In the genomic region with DNA sequence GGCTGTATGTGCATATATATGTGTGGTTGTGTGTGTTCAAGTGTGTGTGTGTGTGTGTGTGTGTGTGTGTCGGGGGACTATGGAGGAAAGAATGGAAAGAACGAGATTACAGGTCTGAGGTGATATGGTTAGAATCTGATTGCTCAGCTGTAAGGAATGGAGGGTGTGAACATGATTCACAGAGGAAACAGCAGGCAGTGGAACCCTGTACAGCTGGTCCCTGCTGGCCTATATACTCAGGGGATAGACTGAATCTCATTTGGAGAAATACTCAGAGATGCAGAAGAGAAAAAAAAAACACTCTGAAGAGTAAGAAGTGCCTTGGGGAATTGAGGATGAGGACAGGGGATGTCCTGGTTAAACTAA, we compare ENCODE assay signal across 11 cellular contexts.
A peak's percentile ranks its signal among the peaks of the same experiment; 100 is the strongest.
DNase-seq lines count a peak whose midpoint lies in the region; ATAC-seq and TF ChIP-seq lines count a peak whose summit lies in the region.
"Had no signal": no experiment of that assay in that cellular context is flagged by ENCODE, and none has a peak within 500 bp of the region (broad histone marks: within the 10 kb centered on the region; RNA-seq: fewer than 3 reads in every experiment).

No MANE protein-coding gene starts in this region.

- peak overlapping the region; percentile 11 for H3K4me2 ChIP-seq in skeletal muscle satellite cell (ENCODE audit: low read length)

- DNase-seq in HS-27A (ENCODE audit: low read depth) (peak; percentile 29), RWPE2 (ENCODE audit: low spot score) (no peak), glomerular visceral epithelial cell (ENCODE audit: extremely low spot score) (peak; percentile 68), T-helper 17 cell (no peak)
- DNase-seq: DMS53 had no signal

- no peak overlapping the region for H3K4me3 Mint-ChIP-seq in T-helper 17 cell
- H3K4me3 Mint-ChIP-seq: central memory CD8-positive, alpha-beta T cell had no signal

- peak; percentile 95 for ATAC-seq in RWPE2 (ENCODE audit: low read depth)
- ATAC-seq in GM18909 (IDR thresholded peaks at IDR 0.05; ENCODE audit: poor library complexity, unreplicated experiment), result no peak
- ATAC-seq in T-helper 17 cell, result no peak
- no peak for ATAC-seq in GM19395 (IDR thresholded peaks at IDR 0.05; ENCODE audit: unreplicated experiment)
- ATAC-seq in GM21619 (IDR thresholded peaks at IDR 0.05; ENCODE audit: unreplicated experiment), result no peak
- ATAC-seq: gastroesophageal sphincter had no signal

- H3K4me1 Mint-ChIP-seq in T-helper 17 cell, result no peaks in the 10 kb centered on the region
- H3K4me1 Mint-ChIP-seq: central memory CD8-positive, alpha-beta T cell had no signal

- H3K27ac ChIP-seq in RWPE2 (ENCODE audit: poor library complexity, severe bottlenecking), result peak overlapping the region; percentile 91
- H3K27ac ChIP-seq: gastroesophageal sphincter had no signal

- H3K36me3 ChIP-seq in RWPE2 (ENCODE audit: low read depth) (no peaks in the 10 kb centered on the region), skeletal muscle satellite cell (ENCODE audit: insufficient read depth, low read length) (no peaks in the 10 kb centered on the region)
- H3K36me3 ChIP-seq: gastroesophageal sphincter had no signal

- no peaks in the 10 kb centered on the region for H3K27me3 Mint-ChIP-seq in T-helper 17 cell
- H3K27me3 Mint-ChIP-seq: central memory CD8-positive, alpha-beta T cell had no signal

- no peaks in the 10 kb centered on the region for H3K27me3 ChIP-seq in RWPE2 (ENCODE audit: insufficient read depth, poor library complexity, severe bottlenecking)
- H3K27me3 ChIP-seq in skeletal muscle satellite cell (ENCODE audit: control insufficient read depth, insufficient read depth, low read length), result no peaks in the 10 kb centered on the region
- H3K27me3 ChIP-seq: gastroesophageal sphincter had no signal

- no peaks in the 10 kb centered on the region for H3K9me3 ChIP-seq in RWPE2 (ENCODE audit: severe bottlenecking)
- no peaks in the 10 kb centered on the region for H3K9me3 ChIP-seq in skeletal muscle satellite cell (replicated peaks; ENCODE audit: low read length)
- no peaks in the 10 kb centered on the region for H3K9me3 ChIP-seq in T-helper 17 cell (ENCODE audit: control insufficient read depth, low read length, poor library complexity, severe bottlenecking)
- H3K9me3 ChIP-seq: gastroesophageal sphincter had no signal

- no peak for TF ChIP-seq CTCF in RWPE2 (IDR thresholded peaks at IDR 0.05; ENCODE audit: poor library complexity, severe bottlenecking)

- H3K36me3 Mint-ChIP-seq in T-helper 17 cell (ENCODE audit: low read depth), result no peaks in the 10 kb centered on the region

- H3K9ac ChIP-seq in skeletal muscle satellite cell (ENCODE audit: low read depth, low read length), result no peak overlapping the region

- no peak overlapping the region for H3K27ac Mint-ChIP-seq in T-helper 17 cell

- H3K4me1 ChIP-seq in RWPE2 (ENCODE audit: insufficient read depth, poor library complexity, severe bottlenecking) (peaks cover 22% of the 10 kb centered on the region), skeletal muscle satellite cell (ENCODE audit: control insufficient read depth, insufficient read depth, low read length) (peaks cover 16% of the 10 kb centered on the region)
- H3K4me1 ChIP-seq: gastroesophageal sphincter had no signal

- no peak overlapping the region for H3K4me3 ChIP-seq in RWPE2 (ENCODE audit: severe bottlenecking)
- no peak overlapping the region for H3K4me3 ChIP-seq in skeletal muscle satellite cell (ENCODE audit: low read length)
- H3K4me3 ChIP-seq: gastroesophageal sphincter had no signal

Comparison
In these comparisons a context has a peak if more than half of its experiments do, and no peak if none do; other contexts are left out.
1. DNase-seq: peak in HS-27A (single experiment) and glomerular visceral epithelial cell (single experiment); none in RWPE2 (single experiment) and T-helper 17 cell (0 of 3).